ENCODE assay signal across 1 cellular context in genomic region chr6:109183109-109183508, GRCh38.
TF ChIP-seq lines count a peak whose summit lies in the region.

No MANE protein-coding gene starts in this region.

TF ChIP-seq in GM12878, 131 proteins besides CTCF, POLR2A, EP300 and RAD21:
- TF ChIP-seq ZBED1 (IDR thresholded peaks at IDR 0.05; ENCODE audit: borderline replicate concordance) (no peak), BACH1 (IDR thresholded peaks at IDR 0.05; ENCODE audit: borderline replicate concordance) (no peak), E2F4 (IDR thresholded peaks at IDR 0.05; ENCODE audit: low read depth, low read length) (no peak), KLF5 (IDR thresholded peaks at IDR 0.05; ENCODE audit: partially characterized antibody) (no peak), SREBF2 (IDR thresholded peaks at IDR 0.05; ENCODE audit: low read length) (no peak), ETV6 (conservative IDR thresholded peaks at IDR 0.05 in 1 of 2, IDR thresholded peaks at IDR 0.05 in 1 of 2; ENCODE audit: borderline replicate concordance in 1 of 2, low read depth in 1 of 2) (no peak)
TF ChIP-seq in GM12878: peak in this region for 0.
